In genomic region chr6:118659513-118660217, GRCh38 we compare ENCODE assay signal across 13 cellular contexts. TPM values are rescaled to one million over a fixed set of nuclear protein-coding genes. Genes with fewer than 3 reads are reported as not detected.
DNase-seq lines count a peak whose midpoint lies in the region; FAIRE-seq and TF ChIP-seq lines count a peak whose summit lies in the region.
"Had no signal": no experiment of that assay in that cellular context is flagged by ENCODE, and none has a peak within 500 bp of the region (broad histone marks: within the 10 kb centered on the region; RNA-seq: fewer than 3 reads in every experiment).

No MANE protein-coding gene starts in this region.

- H3K4me1 Mint-ChIP-seq in activated naive CD8-positive, alpha-beta T cell (ENCODE audit: low read depth): peaks cover 78% of the 10 kb centered on the region
- peaks cover 26% of the 10 kb centered on the region for H3K4me1 Mint-ChIP-seq in nephron
- H3K4me1 Mint-ChIP-seq: H9 had no signal

- DNase-seq in DMS 273 (lab: John Stamatoyannopoulos, UW; ENCODE audit: unreplicated experiment) (peak; percentile 57), DMS 273 treated with DMSO at 0.1 percent for 48 hours (lab: John Stamatoyannopoulos, UW) (no peak), EL (peak; percentile 2), G401 (ENCODE audit: low spot score) (no peak), frontal cortex (ENCODE audit: low spot score in 2 of 2) (no peak), amniotic stem cell (lab: John Stamatoyannopoulos, UW) (no peak)
- DNase-seq: H9, NCI-H1930, PC-3, thyroid gland had no signal

- peaks cover 6% of the 10 kb centered on the region for H3K36me3 Mint-ChIP-seq in activated naive CD8-positive, alpha-beta T cell
- no peaks in the 10 kb centered on the region for H3K36me3 Mint-ChIP-seq in nephron (ENCODE audit: low read depth)

- H3K27me3 Mint-ChIP-seq in activated naive CD8-positive, alpha-beta T cell: no peaks in the 10 kb centered on the region
- no peaks in the 10 kb centered on the region for H3K27me3 Mint-ChIP-seq in nephron (ENCODE audit: low read depth)

- H3K27ac Mint-ChIP-seq in activated naive CD8-positive, alpha-beta T cell: peak overlapping the region; percentile 87
- peak overlapping the region; percentile 73 to 85 (median 75) for H3K27ac Mint-ChIP-seq in nephron

- no peaks in the 10 kb centered on the region for H3K9me3 Mint-ChIP-seq in activated naive CD8-positive, alpha-beta T cell (ENCODE audit: low read depth)
- no peaks in the 10 kb centered on the region for H3K9me3 Mint-ChIP-seq in nephron
- H3K9me3 Mint-ChIP-seq: H9 had no signal

- in situ Hi-C loops in G401 (cut with HindIII; ENCODE audit: low sequenced_read_pairs): no loop called here

- no peak for FAIRE-seq in frontal cortex (lab: Jason Lieb, UNC)
- FAIRE-seq: islet of Langerhans had no signal

- peak overlapping the region; percentile 24 for H3K4me3 Mint-ChIP-seq in activated naive CD8-positive, alpha-beta T cell
- H3K4me3 Mint-ChIP-seq in nephron: no peak overlapping the region
- H3K4me3 Mint-ChIP-seq: H9 had no signal

- TF ChIP-seq CTCF in nephron (IDR thresholded peaks at IDR 0.05; ENCODE audit: unreplicated experiment in 3 of 3): no peak

RNA-seq across cellular contexts. Expression of gene CEP85L, which starts 8.3 kb away (rescaled TPM):
- total RNA-seq in G401 (2014; rRNA removed; shearing (Covaris generic)): 0.88 and 0.92 TPM in 2 replicates
- total RNA-seq in frontal cortex: 42.4 TPM

Comparison
In these comparisons a context has a peak if more than half of its experiments do, and no peak if none do; other contexts are left out.
1. DNase-seq: peak in DMS 273 (single experiment) and EL (single experiment); none in DMS 273 treated with DMSO at 0.1 percent for 48 hours (single experiment), G401 (single experiment), frontal cortex (0 of 2) and amniotic stem cell (single experiment).
2. RNA of gene CEP85L, which starts 8.3 kb away (total RNA-seq): 42.4 TPM in frontal cortex (single experiment); 0.88 to 0.92 TPM in G401; every median in the first group is over 10 times any median in the second.